Comparison of ENCODE assay signal across 17 cellular contexts in the genomic region with DNA sequence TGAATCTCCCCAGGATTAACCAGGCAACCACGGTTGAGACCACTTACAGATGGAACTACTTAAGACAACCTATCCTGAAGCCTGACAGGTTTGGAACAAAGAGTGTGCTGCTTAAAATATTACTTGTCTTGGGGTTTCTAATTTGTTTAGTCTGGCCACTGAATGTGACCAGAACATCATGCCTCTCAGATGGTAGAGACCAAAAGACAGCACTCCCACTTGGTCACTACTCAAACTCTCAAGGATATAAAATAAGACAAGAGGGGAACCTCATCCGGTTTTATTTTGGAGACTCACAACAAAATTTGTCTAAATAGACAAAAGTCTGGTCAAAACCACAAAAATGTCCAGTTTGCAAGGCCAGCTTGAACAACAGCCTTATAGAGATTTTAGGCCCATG. TPM values are rescaled to one million over a fixed set of nuclear protein-coding genes. Genes with fewer than 3 reads are reported as not detected.
DNase-seq lines count a peak whose midpoint lies in the region; ATAC-seq, FAIRE-seq and TF ChIP-seq lines count a peak whose summit lies in the region.
"Had no signal": no experiment of that assay in that cellular context is flagged by ENCODE, and none has a peak within 500 bp of the region (broad histone marks: within the 10 kb centered on the region; RNA-seq: fewer than 3 reads in every experiment).

No MANE protein-coding gene starts in this region.

- H3K4me2 ChIP-seq in KMS-11 (peak overlapping the region; percentile 26; the same call in 1 of the 2 replicates), mesenchymal stem cell (ENCODE audit: low read length, poor library complexity, severe bottlenecking) (no peak overlapping the region), hepatocyte (no peak overlapping the region)

- WGBS in mesenchymal stem cell = 50% methylated on average over 1 of the region's 2 CpGs
- WGBS in hepatocyte (ENCODE audit: low lambda C conversion rate, missing lambda C conversion rate) = 65% methylated on average over 2 of the region's 2 CpGs

- no peak overlapping the region for H2BK120ac ChIP-seq in mesenchymal stem cell (ENCODE audit: low read depth, low read length)

- no peak overlapping the region for H4K8ac ChIP-seq in mesenchymal stem cell (ENCODE audit: low read length)

- no peak overlapping the region for H2BK15ac ChIP-seq in mesenchymal stem cell (ENCODE audit: low read depth, poor library complexity, severe bottlenecking)

- no peaks in the 10 kb centered on the region for H3K9me2 ChIP-seq in hepatocyte (replicated peaks; ENCODE audit: insufficient read depth)

- no peak overlapping the region for H3K14ac ChIP-seq in mesenchymal stem cell (ENCODE audit: low read length in 2 of 2)

- peaks cover 46% of the 10 kb centered on the region for H3K4me1 ChIP-seq in KMS-11 (ENCODE audit: low read depth, poor library complexity, severe bottlenecking)
- H3K4me1 ChIP-seq in mesenchymal stem cell (ENCODE audit: control insufficient read depth, insufficient read depth, low read depth, low read length) = no peaks in the 10 kb centered on the region
- no peaks in the 10 kb centered on the region for H3K4me1 ChIP-seq in hepatocyte (ENCODE audit: insufficient read depth)

- TF ChIP-seq CTCF in AG10803 (conservative IDR thresholded peaks at IDR 0.05; ENCODE audit: low read length) (no peak), KMS-11 (conservative IDR thresholded peaks at IDR 0.05; ENCODE audit: low read depth, low read length) (no peak), hepatocyte (IDR thresholded peaks at IDR 0.05; ENCODE audit: poor library complexity) (no peak)

- H2AFZ ChIP-seq in KMS-11 (ENCODE audit: low read depth) (no peak overlapping the region), mesenchymal stem cell (ENCODE audit: low read depth, low read length) (no peak overlapping the region), hepatocyte (no peak overlapping the region)

- H3K9ac ChIP-seq in KMS-11 = no peak overlapping the region
- no peak overlapping the region for H3K9ac ChIP-seq in mesenchymal stem cell (ENCODE audit: low read length)
- H3K9ac ChIP-seq: BLaER1 treated with 17β-estradiol and CSF1 and Interleukin-3, amounts not matched to agents 10 nM and 100 nM had no signal

- H2AK5ac ChIP-seq in mesenchymal stem cell (ENCODE audit: low read length, severe bottlenecking) = no peak overlapping the region

- H3K27me3 ChIP-seq in KMS-11 (ENCODE audit: insufficient read depth, low read depth) (no peaks in the 10 kb centered on the region), mesenchymal stem cell (ENCODE audit: control insufficient read depth in 1 of 2, insufficient read depth in 1 of 2, low read length in 2 of 2) (no peaks in the 10 kb centered on the region), hepatocyte (no peaks in the 10 kb centered on the region)
- H3K27me3 ChIP-seq: BLaER1 treated with 17β-estradiol and CSF1 and Interleukin-3, amounts not matched to agents 10 nM and 100 nM had no signal

- no peaks in the 10 kb centered on the region for H3K79me1 ChIP-seq in mesenchymal stem cell (replicated peaks; ENCODE audit: low read length, poor library complexity, severe bottlenecking)

- H3K27ac ChIP-seq in KMS-11 (no peak overlapping the region), mesenchymal stem cell (ENCODE audit: low read length, poor library complexity, severe bottlenecking) (no peak overlapping the region), hepatocyte (no peak overlapping the region)
- H3K27ac ChIP-seq: BLaER1 treated with 17β-estradiol and CSF1 and Interleukin-3, amounts not matched to agents 10 nM and 100 nM had no signal

- DNase-seq in AG10803 (ENCODE audit: low read depth) = peak; percentile 64
- peak; percentile 24 for DNase-seq in astrocyte of the hippocampus (ENCODE audit: low read depth, low spot score)
- DNase-seq in mesenchymal stem cell = peak; percentile 30
- no peak for DNase-seq in urothelium cell line (ENCODE audit: low spot score)
- DNase-seq in hepatocyte (ENCODE audit: low spot score) = no peak
- DNase-seq in stimulated activated CD4-positive, alpha-beta T cell treated with anti-CD3 and anti-CD28 coated beads, Interleukin-2, amount 100 ng/mL, for 24 hours = no peak
- DNase-seq: AML-193; Calu3; CD4-positive, CD25-positive, alpha-beta regulatory T cell; DMS 273 treated with DMSO at 0.1 percent for 48 hours; HCEC 1CT; IMR-90 had no signal

- FAIRE-seq in urothelium cell line (lab: Jason Lieb, UNC) = no peak
- FAIRE-seq: GM12878, GM18507 had no signal

- no peak overlapping the region for H3K4me3 ChIP-seq in AG10803 (ENCODE audit: low read length)
- H3K4me3 ChIP-seq in KMS-11 (IDR thresholded peaks at IDR 0.05; ENCODE audit: insufficient read depth, low read depth, low read length) = no peak overlapping the region
- no peak overlapping the region for H3K4me3 ChIP-seq in mesenchymal stem cell (ENCODE audit: insufficient read depth in 1 of 2, low read depth in 1 of 2, low read length in 2 of 2)
- no peak overlapping the region for H3K4me3 ChIP-seq in hepatocyte
- H3K4me3 ChIP-seq: BLaER1 treated with 17β-estradiol and CSF1 and Interleukin-3, amounts not matched to agents 10 nM and 100 nM; GM12878 had no signal

- ATAC-seq in HG03342 (IDR thresholded peaks at IDR 0.05; ENCODE audit: unreplicated experiment) = no peak
- ATAC-seq: GM12878 had no signal

- no peak overlapping the region for H3K23ac ChIP-seq in mesenchymal stem cell (ENCODE audit: low read length in 2 of 2)

- no peak overlapping the region for H2BK12ac ChIP-seq in mesenchymal stem cell (ENCODE audit: low read length in 2 of 2)

- no peaks in the 10 kb centered on the region for H3K9me3 ChIP-seq in mesenchymal stem cell (ENCODE audit: control insufficient read depth, low read length)
- no peaks in the 10 kb centered on the region for H3K9me3 ChIP-seq in hepatocyte (ENCODE audit: low read depth)

- no peaks in the 10 kb centered on the region for H3K36me3 ChIP-seq in KMS-11 (ENCODE audit: insufficient read depth)
- H3K36me3 ChIP-seq in mesenchymal stem cell (ENCODE audit: control insufficient read depth in 1 of 2, insufficient read depth in 2 of 2, low read depth in 1 of 2, low read length in 2 of 2) = no peaks in the 10 kb centered on the region
- H3K36me3 ChIP-seq in hepatocyte (replicated peaks; ENCODE audit: insufficient read depth, low read depth) = no peaks in the 10 kb centered on the region
- H3K36me3 ChIP-seq: BLaER1 treated with 17β-estradiol and CSF1 and Interleukin-3, amounts not matched to agents 10 nM and 100 nM had no signal

- H3K4ac ChIP-seq in mesenchymal stem cell (ENCODE audit: low read depth in 1 of 2, low read length in 2 of 2) = no peak overlapping the region

- H4K20me1 ChIP-seq in KMS-11 (ENCODE audit: insufficient read depth) (no peaks in the 10 kb centered on the region), hepatocyte (ENCODE audit: insufficient read depth, poor library complexity, severe bottlenecking) (no peaks in the 10 kb centered on the region)
- H4K20me1 ChIP-seq: BLaER1 treated with 17β-estradiol and CSF1 and Interleukin-3, amounts not matched to agents 10 nM and 100 nM had no signal

- H3K79me2 ChIP-seq in KMS-11 (ENCODE audit: insufficient read depth, low read depth) (no peaks in the 10 kb centered on the region), hepatocyte (no peaks in the 10 kb centered on the region)

- no peak overlapping the region for H2BK5ac ChIP-seq in mesenchymal stem cell (ENCODE audit: low read depth, low read length, poor library complexity, severe bottlenecking)

- no peak overlapping the region for H4K91ac ChIP-seq in mesenchymal stem cell (ENCODE audit: low read length)

- H3K18ac ChIP-seq in mesenchymal stem cell (ENCODE audit: low read depth in 1 of 2, low read length in 2 of 2) = no peak overlapping the region

RNA-seq across cellular contexts. Expression of a gene that starts 15.4 kb away (rescaled TPM):
- 65.8 TPM for polyA plus RNA-seq in mesenchymal stem cell (2013, experiment 1 of 2)
- polyA plus RNA-seq in mesenchymal stem cell (2013, experiment 2 of 2) = 82.5 TPM
- 67.4 and 70.0 TPM in 2 replicates for total RNA-seq in hepatocyte
- polyA plus RNA-seq in hepatocyte = 59.9 and 69.2 TPM in 2 replicates

RNA-seq across cellular contexts. Expression of a gene that starts 15.6 kb away (rescaled TPM):
- 149 TPM for polyA plus RNA-seq in mesenchymal stem cell (2013, experiment 1 of 2)
- 165 TPM for polyA plus RNA-seq in mesenchymal stem cell (2013, experiment 2 of 2)
- total RNA-seq in hepatocyte = 117 and 118 TPM in 2 replicates
- polyA plus RNA-seq in hepatocyte = 213 and 217 TPM in 2 replicates

RNA-seq across cellular contexts. Expression of a gene that starts 35.7 kb away (rescaled TPM):
- polyA plus RNA-seq in mesenchymal stem cell (2013, experiment 1 of 2) = 6.4 TPM
- polyA plus RNA-seq in mesenchymal stem cell (2013, experiment 2 of 2) = 6.9 TPM
- total RNA-seq in hepatocyte = 5.9 and 9.9 TPM in 2 replicates
- 2.4 and 3.9 TPM in 2 replicates for polyA plus RNA-seq in hepatocyte

Comparison
In these comparisons a context has a peak if more than half of its experiments do, and no peak if none do; other contexts are left out.
1. DNase-seq: peak in AG10803 (single experiment), astrocyte of the hippocampus (single experiment) and mesenchymal stem cell (single experiment); none in urothelium cell line (single experiment), hepatocyte (single experiment) and stimulated activated CD4-positive, alpha-beta T cell treated with anti-CD3 and anti-CD28 coated beads, Interleukin-2, amount 100 ng/mL, for 24 hours (0 of 2).